ENCODE assay signal across 22 cellular contexts in the genomic region with DNA sequence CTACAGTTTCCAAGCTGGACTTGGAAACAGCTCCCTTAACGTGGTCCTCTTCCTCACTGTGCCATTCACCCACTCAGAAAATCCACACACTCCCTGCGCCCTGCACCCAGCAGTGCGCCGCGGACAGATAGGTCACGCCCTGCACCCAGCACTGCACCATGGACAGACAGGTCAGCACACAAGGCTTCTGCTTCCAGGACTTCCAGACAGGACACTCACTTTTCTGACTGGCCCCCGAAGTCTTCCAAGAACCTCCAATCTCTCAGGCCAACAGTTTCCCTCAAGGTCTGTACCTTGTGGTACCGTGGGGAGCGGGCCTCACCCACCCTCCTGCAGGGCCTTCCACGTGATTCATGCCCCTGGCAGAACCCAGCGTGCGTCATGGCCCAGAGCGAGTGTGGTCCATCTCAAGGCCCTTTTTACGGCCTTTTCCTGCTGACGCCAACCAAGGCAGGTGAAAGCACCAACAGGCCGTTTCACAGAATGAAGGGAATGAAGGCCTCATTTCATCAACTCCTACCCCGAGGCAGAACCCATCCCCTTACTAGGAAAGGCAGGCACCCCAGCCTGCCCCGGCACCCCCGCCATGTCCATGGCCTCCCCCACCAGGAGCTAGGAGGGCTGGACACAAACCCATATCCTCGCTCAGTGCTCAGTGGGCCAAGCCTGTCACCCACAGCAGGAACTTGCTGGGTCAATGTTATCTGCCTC. TPM values are rescaled to one million over a fixed set of nuclear protein-coding genes. Genes with fewer than 3 reads are reported as not detected.
DNase-seq lines count a peak whose midpoint lies in the region; ATAC-seq, FAIRE-seq and TF ChIP-seq lines count a peak whose summit lies in the region.
"Had no signal": no experiment of that assay in that cellular context is flagged by ENCODE, and none has a peak within 500 bp of the region (broad histone marks: within the 10 kb centered on the region; RNA-seq: fewer than 3 reads in every experiment).

No MANE protein-coding gene starts in this region.

- H3K79me1 ChIP-seq in neuronal stem cell (ENCODE audit: low read depth, low read length), result peaks cover 54% of the 10 kb centered on the region

- H2BK12ac ChIP-seq in neuronal stem cell (ENCODE audit: low read length), result no peak overlapping the region

- TF ChIP-seq CTCF in Peyer's patch (IDR thresholded peaks at IDR 0.05), result no peak
- no peak for TF ChIP-seq CTCF in MM.1S (IDR thresholded peaks at IDR 0.05; ENCODE audit: low read length)

- H3K36me3 ChIP-seq in BLaER1 treated with 17β-estradiol and CSF1 and Interleukin-3, amounts not matched to agents 10 nM and 100 nM, result no peaks in the 10 kb centered on the region; a peak in 1 of 22 replicates
- H3K36me3 ChIP-seq in Peyer's patch (no peaks in the 10 kb centered on the region), iPS-15b (ENCODE audit: control insufficient read depth, insufficient read depth, low read length) (peaks cover 7% of the 10 kb centered on the region), neuronal stem cell (replicated peaks in 1 of 2; ENCODE audit: control insufficient read depth in 2 of 2, insufficient read depth in 2 of 2, low read length in 2 of 2) (peaks cover 0 to 10% of the 10 kb centered on the region in 2 donors), MM.1S (replicated peaks; ENCODE audit: insufficient read depth, low read length) (no peaks in the 10 kb centered on the region)
- H3K36me3 ChIP-seq: heart right ventricle, tibial nerve had no signal

- H3K4me3 ChIP-seq in BLaER1 treated with 17β-estradiol and CSF1 and Interleukin-3, amounts not matched to agents 10 nM and 100 nM, result no peak overlapping the region
- H3K4me3 ChIP-seq in Peyer's patch, result peak overlapping the region in 1 of 4 donors; percentile 30
- H3K4me3 ChIP-seq in iPS-15b (ENCODE audit: low read depth, low read length), result no peak overlapping the region
- H3K4me3 ChIP-seq in neuronal stem cell (ENCODE audit: low read length in 2 of 2), result no peak overlapping the region
- H3K4me3 ChIP-seq in MM.1S (ENCODE audit: low read length), result no peak overlapping the region
- H3K4me3 ChIP-seq: coronary artery, heart right ventricle, tibial nerve had no signal

- no peak overlapping the region for H2AFZ ChIP-seq in neuronal stem cell (ENCODE audit: low read length)
- H2AFZ ChIP-seq in MM.1S (ENCODE audit: low read length), result no peak overlapping the region

- no peak overlapping the region for H3K27ac ChIP-seq in BLaER1 treated with 17β-estradiol and CSF1 and Interleukin-3, amounts not matched to agents 10 nM and 100 nM
- H3K27ac ChIP-seq in Peyer's patch (peak overlapping the region; percentile 35 to 97 (median 70)), neuronal stem cell (replicated peaks; ENCODE audit: low read length) (no peak overlapping the region), MM.1S (ENCODE audit: low read length) (no peak overlapping the region)
- H3K27ac ChIP-seq: coronary artery, heart right ventricle, KMS-11, tibial nerve had no signal

- H3K4me2 ChIP-seq in BLaER1 treated with 17β-estradiol and CSF1 and Interleukin-3, amounts not matched to agents 10 nM and 100 nM, result peak overlapping the region; percentile 79 to 96 (median 89); a peak in 21 of 22 replicates
- H3K4me2 ChIP-seq in neuronal stem cell (ENCODE audit: insufficient read depth, low read length, poor library complexity, severe bottlenecking) (no peak overlapping the region), MM.1S (ENCODE audit: low read depth, low read length) (no peak overlapping the region)
- H3K4me2 ChIP-seq: KMS-11 had no signal

- H4K20me1 ChIP-seq in BLaER1 treated with 17β-estradiol and CSF1 and Interleukin-3, amounts not matched to agents 10 nM and 100 nM, result peaks cover 82 to 100% (median 99%) of the 10 kb centered on the region in 11 experiments; a peak in 21 of 22 replicates
- no peaks in the 10 kb centered on the region for H4K20me1 ChIP-seq in MM.1S (ENCODE audit: insufficient read depth, low read length)

- H2BK5ac ChIP-seq in neuronal stem cell (ENCODE audit: low read length), result peak overlapping the region; percentile 71

- H3K9me3 ChIP-seq in BLaER1 treated with 17β-estradiol and CSF1 and Interleukin-3, amounts not matched to agents 10 nM and 100 nM (replicated peaks in 1 of 11), result no peaks in the 10 kb centered on the region
- H3K9me3 ChIP-seq in Peyer's patch (no peaks in the 10 kb centered on the region), iPS-15b (ENCODE audit: control insufficient read depth, insufficient read depth, low read length) (no peaks in the 10 kb centered on the region), neuronal stem cell (replicated peaks in 1 of 2; ENCODE audit: control insufficient read depth in 2 of 2, insufficient read depth in 1 of 2, low read depth in 1 of 2, low read length in 2 of 2) (no peaks in the 10 kb centered on the region), MM.1S (replicated peaks; ENCODE audit: insufficient read depth, low read length) (no peaks in the 10 kb centered on the region)
- H3K9me3 ChIP-seq: heart right ventricle, tibial nerve had no signal

- no peak for FAIRE-seq in frontal cortex (lab: Jason Lieb, UNC)
- FAIRE-seq: endometrium had no signal

- no peak for TF ChIP-seq POLR2A in Peyer's patch (IDR thresholded peaks at IDR 0.05)

- H3K79me2 ChIP-seq in MM.1S (ENCODE audit: low read length), result no peaks in the 10 kb centered on the region

- H3K23ac ChIP-seq in neuronal stem cell (ENCODE audit: low read depth, low read length, poor library complexity), result peak overlapping the region; percentile 98

- no peak overlapping the region for H4K91ac ChIP-seq in neuronal stem cell (ENCODE audit: low read depth, low read length, poor library complexity)

- peaks cover 52 to 97% (median 86%) of the 10 kb centered on the region in 10 experiments for H3K4me1 ChIP-seq in BLaER1 treated with 17β-estradiol and CSF1 and Interleukin-3, amounts not matched to agents 10 nM and 100 nM
- H3K4me1 ChIP-seq in Peyer's patch (peaks cover 19 to 57% (median 28%) of the 10 kb centered on the region in 4 donors), iPS-15b (ENCODE audit: control insufficient read depth, insufficient read depth, low read length) (peaks cover 5% of the 10 kb centered on the region), neuronal stem cell (ENCODE audit: control insufficient read depth in 2 of 2, insufficient read depth in 1 of 2, low read depth in 1 of 2, low read length in 2 of 2) (peaks cover 38 to 48% of the 10 kb centered on the region in 2 donors), MM.1S (ENCODE audit: low read length) (no peaks in the 10 kb centered on the region)

- H3K9ac ChIP-seq in BLaER1 treated with 17β-estradiol and CSF1 and Interleukin-3, amounts not matched to agents 10 nM and 100 nM, result peak overlapping the region in 2 of 11 experiments; percentile 13 to 16; a peak in 1 of 22 replicates
- H3K9ac ChIP-seq in iPS-15b (ENCODE audit: low read depth, low read length) (peak overlapping the region; percentile 47), neuronal stem cell (ENCODE audit: low read depth, low read length, poor library complexity) (peak overlapping the region; percentile 67), MM.1S (ENCODE audit: low read length) (no peak overlapping the region)
- H3K9ac ChIP-seq: KMS-11 had no signal

- peak overlapping the region; percentile 61 for H2AK5ac ChIP-seq in neuronal stem cell (ENCODE audit: low read depth, low read length)

- H2BK120ac ChIP-seq in neuronal stem cell (ENCODE audit: low read depth, low read length), result peak overlapping the region; percentile 41

- no peaks in the 10 kb centered on the region for H3K27me3 ChIP-seq in BLaER1 treated with 17β-estradiol and CSF1 and Interleukin-3, amounts not matched to agents 10 nM and 100 nM
- H3K27me3 ChIP-seq in Peyer's patch, result no peaks in the 10 kb centered on the region
- no peaks in the 10 kb centered on the region for H3K27me3 ChIP-seq in iPS-15b (ENCODE audit: control insufficient read depth, insufficient read depth, low read length)
- H3K27me3 ChIP-seq in neuronal stem cell (ENCODE audit: control insufficient read depth in 3 of 3, insufficient read depth in 3 of 3, low read depth in 1 of 3, low read length in 3 of 3), result no peaks in the 10 kb centered on the region
- peaks cover 27% of the 10 kb centered on the region for H3K27me3 ChIP-seq in MM.1S (replicated peaks; ENCODE audit: insufficient read depth, low read length)
- H3K27me3 ChIP-seq: heart right ventricle, tibial nerve had no signal

- no peak overlapping the region for H4K8ac ChIP-seq in neuronal stem cell (ENCODE audit: low read depth, low read length)

- intact Hi-C loops in head of caudate nucleus (cut with DNase I), result no loop called here

- peak overlapping the region; percentile 67 for H3K18ac ChIP-seq in neuronal stem cell (ENCODE audit: low read length)

- peak overlapping the region; percentile 8 for H3K14ac ChIP-seq in neuronal stem cell (ENCODE audit: low read length)

- ATAC-seq in HG02759 (IDR thresholded peaks at IDR 0.05; ENCODE audit: unreplicated experiment), result no peak
- ATAC-seq: heart right ventricle; naive thymus-derived CD8-positive, alpha-beta T cell; stimulated activated naive CD8-positive, alpha-beta T cell treated with anti-CD3 and anti-CD28 coated beads, Interleukin-15, amount 100 ng/mL, for 72 hours had no signal

- H3K9me2 ChIP-seq in MM.1S (replicated peaks; ENCODE audit: insufficient read depth, low read length), result no peaks in the 10 kb centered on the region

- no CpG with 5 or more reads among the region's 20 CpGs for WGBS in neuronal stem cell (ENCODE audit: extremely low coverage in 2 of 2, insufficient read length in 2 of 2, insufficient replicate concordance in 1 of 2), 2 donors

- H2BK15ac ChIP-seq in neuronal stem cell (ENCODE audit: low read length), result no peak overlapping the region

- DNase-seq in Peyer's patch, result peak in 1 of 3 donors; percentile 52
- no peak for DNase-seq in neuronal stem cell (ENCODE audit: low spot score)
- DNase-seq in frontal cortex (ENCODE audit: low spot score in 2 of 2), result no peak
- DNase-seq in head of caudate nucleus, result no peak
- DNase-seq in MM.1S, result no peak
- DNase-seq: activated CD8-positive, alpha-beta memory T cell treated with anti-CD3 and anti-CD28 coated beads for 24 hours; activated naive CD8-positive, alpha-beta T cell treated with anti-CD3 and anti-CD28 coated beads for 36 hours; activated T-cell treated with anti-CD3 and anti-CD28 coated beads, Interleukin-2, amount 50 U/mL, for 48 hours; CD4-positive, alpha-beta T cell; GF-D8; heart right ventricle; NCI-H1092; NCI-H510A; stimulated activated naive CD8-positive, alpha-beta T cell treated with anti-CD3 and anti-CD28 coated beads, Interleukin-15, amount 100 ng/mL, for 72 hours had no signal

- H3K4ac ChIP-seq in neuronal stem cell (ENCODE audit: low read length), result no peak overlapping the region

- H3F3A ChIP-seq in MM.1S (ENCODE audit: insufficient read depth, low read length), result no peaks in the 10 kb centered on the region

RNA-seq across cellular contexts. Expression of gene VAV2, which starts 17.3 kb away (rescaled TPM):
- 10 to 100 TPM; 47.9 to 61.8 (median 58.9) TPM for total RNA-seq in Peyer's patch
- 18.5 TPM for polyA plus RNA-seq in neuronal stem cell (2013, experiment 1 of 2)
- 18.8 TPM for polyA plus RNA-seq in neuronal stem cell (2013, experiment 2 of 2)
- 31.0 TPM for total RNA-seq in frontal cortex

RNA-seq across cellular contexts. Expression of gene BRD3OS, which starts 50.5 kb away (rescaled TPM):
- 10 to 100 TPM in 1 of 4 donors, 1 to 10 TPM in 3; 1.4 to 11.6 (median 2.3) TPM for total RNA-seq in Peyer's patch
- polyA plus RNA-seq in neuronal stem cell (2013, experiment 1 of 2), result 33.0 TPM
- polyA plus RNA-seq in neuronal stem cell (2013, experiment 2 of 2), result 33.5 TPM
- total RNA-seq in frontal cortex, result 23.6 TPM

Comparison
In these comparisons a context has a peak if more than half of its experiments do, and no peak if none do; other contexts are left out.
1. H3K27ac ChIP-seq: peak in Peyer's patch (4 of 4); none in BLaER1 treated with 17β-estradiol and CSF1 and Interleukin-3, amounts not matched to agents 10 nM and 100 nM (0 of 11), neuronal stem cell (single experiment) and MM.1S (single experiment).
2. H3K4me2 ChIP-seq: peak in BLaER1 treated with 17β-estradiol and CSF1 and Interleukin-3, amounts not matched to agents 10 nM and 100 nM (11 of 11); none in neuronal stem cell (single experiment) and MM.1S (single experiment).